10 cellular contexts compared by ENCODE assay signal in the genomic region with DNA sequence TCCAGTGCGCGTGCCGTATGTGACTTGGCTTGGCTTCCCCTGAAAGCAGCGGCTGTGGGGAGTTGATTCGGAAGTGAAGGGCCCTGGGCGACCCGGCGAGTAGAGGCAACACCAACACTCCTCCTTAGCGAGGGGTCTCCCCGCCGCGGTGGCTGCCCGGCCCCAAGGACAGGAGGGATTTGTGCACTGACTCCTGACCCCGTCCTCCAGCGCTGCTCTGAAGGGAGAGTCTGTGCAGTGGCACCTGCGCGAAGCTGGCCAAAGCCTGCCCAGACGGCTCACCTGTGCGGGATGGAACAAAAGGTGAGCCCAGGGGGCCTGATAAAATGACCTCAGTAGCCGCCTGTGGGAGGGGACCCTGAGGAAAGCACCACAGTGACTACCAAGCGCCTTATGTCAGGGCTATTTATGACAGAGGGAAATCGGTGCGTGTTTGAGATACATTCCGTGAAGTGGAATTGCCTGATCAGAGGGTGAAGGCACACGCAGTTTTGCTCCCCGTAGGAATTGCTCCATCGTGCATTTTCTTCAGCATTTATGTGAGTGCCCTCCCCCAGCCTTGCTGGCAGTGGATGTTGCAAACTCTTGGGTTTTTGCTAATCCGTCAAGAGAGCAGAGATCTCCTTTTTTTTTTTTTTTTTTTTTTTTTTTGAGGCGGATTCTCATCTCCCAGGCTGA. TPM values are rescaled to one million over a fixed set of nuclear protein-coding genes. Genes with fewer than 3 reads are reported as not detected.
DNase-seq lines count a peak whose midpoint lies in the region; ATAC-seq, FAIRE-seq and TF ChIP-seq lines count a peak whose summit lies in the region.
"Not testable (repeated sequence)": the region's sequence is repeated elsewhere in the genome, so short reads cannot be mapped to it uniquely, and the experiment has no call there.
"Had no signal": no experiment of that assay in that cellular context is flagged by ENCODE, and none has a peak within 500 bp of the region (broad histone marks: within the 10 kb centered on the region; RNA-seq: fewer than 3 reads in every experiment).

No MANE protein-coding gene starts in this region.

- not testable (repeated sequence) for TF ChIP-seq CTCF in GM06990 (IDR thresholded peaks at IDR 0.05; ENCODE audit: insufficient read depth, low read length, poor library complexity, severe bottlenecking); GM23338 (conservative IDR thresholded peaks at IDR 0.05; ENCODE audit: low read depth in 2 of 2); astrocyte of the spinal cord (IDR thresholded peaks at IDR 0.05; ENCODE audit: low read depth, low read length); cardiac muscle cell (IDR thresholded peaks at IDR 0.05; ENCODE audit: low read depth, low read length); neural cell (IDR thresholded peaks at IDR 0.05; ENCODE audit: poor library complexity, severe bottlenecking)

- not testable (repeated sequence) for H3K27ac ChIP-seq in GM23338 (ENCODE audit: low read depth); HUES6 (ENCODE audit: low read depth, low read length); SJCRH30; cardiac muscle cell
- H3K27ac ChIP-seq in neural cell (ENCODE audit: low read length) = peak overlapping the region; percentile 70

- H2AFZ ChIP-seq in GM23338 (peak overlapping the region; percentile 82; the same call in 1 of the 2 replicates), neural cell (ENCODE audit: low read depth, low read length) (peak overlapping the region; percentile 14)

- H3K4me2 ChIP-seq in GM23338 (peak overlapping the region; percentile 71), neural cell (ENCODE audit: low read length) (peak overlapping the region; percentile 61)

- not testable (repeated sequence) for TF ChIP-seq EP300 in neural cell (conservative IDR thresholded peaks at IDR 0.05; ENCODE audit: poor library complexity, severe bottlenecking)

- not testable (repeated sequence) for H3K9me2 ChIP-seq in GM23338 (ENCODE audit: insufficient read depth); neural cell (ENCODE audit: insufficient read depth, low read length)

- not testable (repeated sequence) for H3K36me3 Mint-ChIP-seq in GM23338 (ENCODE audit: low read depth)

- H4K20me1 ChIP-seq in GM23338 (replicated peaks; ENCODE audit: insufficient read depth); neural cell (ENCODE audit: insufficient read depth): not testable (repeated sequence)

- H3K27me3 Mint-ChIP-seq in GM23338 (ENCODE audit: insufficient read depth, low read depth, poor library complexity) = not testable (repeated sequence)

- DNase-seq in GM06990 (ENCODE audit: extremely low read depth, insufficient read length) (peak; percentile 22), GM23338 (ENCODE audit: low spot score) (peak; percentile 43), SJCRH30 (peak in 1 of 2 experiments; percentile 19), astrocyte of the spinal cord (ENCODE audit: low read depth, low spot score) (peak; percentile 3), cardiac muscle cell (ENCODE audit: low read depth in 1 of 2, low spot score in 1 of 2) (peak in 1 of 2 donors; percentile 66), urothelium cell line (ENCODE audit: low spot score) (peak; percentile 14)

- not testable (repeated sequence) for H3K4me1 Mint-ChIP-seq in GM23338

- TF ChIP-seq RAD21 in neural cell (conservative IDR thresholded peaks at IDR 0.05) = not testable (repeated sequence)

- H3K9me3 Mint-ChIP-seq in GM23338 = not testable (repeated sequence)

- H3K4me3 ChIP-seq in GM06990 (replicated peaks; ENCODE audit: low read depth, low read length) (peak overlapping the region; percentile 61), GM23338 (peak overlapping the region; percentile 52), HUES6 (ENCODE audit: low read depth, low read length) (peak overlapping the region; percentile 65), SJCRH30 (peak overlapping the region; percentile 60), astrocyte of the spinal cord (ENCODE audit: low read depth, low read length) (peak overlapping the region; percentile 54), cardiac muscle cell (peak overlapping the region; percentile 39), neural cell (ENCODE audit: low read length) (peak overlapping the region; percentile 68)

- FAIRE-seq in urothelium cell line (lab: Jason Lieb, UNC) = not testable (repeated sequence)

- H3K4me1 ChIP-seq in GM23338 (ENCODE audit: insufficient read depth); HUES6 (ENCODE audit: control insufficient read depth, insufficient read depth, low read length); SJCRH30; cardiac muscle cell (ENCODE audit: low read depth): not testable (repeated sequence)

- H3K9ac ChIP-seq in HUES6 (ENCODE audit: low read length) (peak overlapping the region; percentile 54), neural cell (ENCODE audit: low read length) (peak overlapping the region; percentile 63)

- in situ Hi-C loops in astrocyte of the spinal cord (cut with HindIII; ENCODE audit: low sequenced_read_pairs) = not testable (repeated sequence)

- H3F3A ChIP-seq in GM23338 (replicated peaks; ENCODE audit: low read depth); neural cell (ENCODE audit: insufficient read depth, low read length, poor library complexity, severe bottlenecking): not testable (repeated sequence)

- H3K4me3 Mint-ChIP-seq in GM23338 = peak overlapping the region; percentile 76

- not testable (repeated sequence) for H3K27ac Mint-ChIP-seq in GM23338

- not testable (repeated sequence) for H3K79me2 ChIP-seq in GM23338 (replicated peaks; ENCODE audit: insufficient read depth); neural cell (replicated peaks; ENCODE audit: insufficient read depth, low read length)

- H3K9me3 ChIP-seq in HUES6 (ENCODE audit: control insufficient read depth, insufficient read depth, low read depth, low read length); SJCRH30 (replicated peaks); cardiac muscle cell (ENCODE audit: low read depth); neural cell (ENCODE audit: low read length): not testable (repeated sequence)

- ATAC-seq in GM23338 = peak; percentile 78

- H3K27me3 ChIP-seq in GM06990 (replicated peaks; ENCODE audit: control insufficient read depth, insufficient read depth, low read length); GM23338 (ENCODE audit: insufficient read depth); HUES6 (ENCODE audit: control insufficient read depth, insufficient read depth, low read length); SJCRH30; cardiac muscle cell; neural cell (ENCODE audit: insufficient read depth, low read depth, low read length): not testable (repeated sequence)

- not testable (repeated sequence) for H3K36me3 ChIP-seq in GM06990 (ENCODE audit: control insufficient read depth, insufficient read depth, low read length); GM23338 (ENCODE audit: insufficient read depth); HUES6 (ENCODE audit: control insufficient read depth, insufficient read depth, low read length); SJCRH30; cardiac muscle cell; neural cell (ENCODE audit: insufficient read depth, low read length)

TF ChIP-seq in neural cell, 6 proteins besides CTCF, POLR2A, EP300 and RAD21:
- peak; percentile 9 for TF ChIP-seq POLR2AphosphoS5 (IDR thresholded peaks at IDR 0.05)
TF ChIP-seq in neural cell: peak in this region for 1; not testable (repeated sequence) for 5.

RNA-seq across cellular contexts. Expression of a gene that starts 22.5 kb away (rescaled TPM):
- total RNA-seq in GM23338 (2014; rRNA removed; shearing (Covaris generic)) = 0.52 and 2.3 TPM in 2 replicates
- 0.37 and 0.38 TPM in 2 replicates for polyA plus RNA-seq in GM23338 (2016; fragmentation: Nextera tagmentation; extraction: Ambion mirVana)
- not detected in 2 replicates for total RNA-seq in SJCRH30 (2014; rRNA removed; shearing (Covaris generic))
- total RNA-seq in cardiac muscle cell = 0.18 TPM in 1 of 2 replicates, not detected in the other
- polyA plus RNA-seq in cardiac muscle cell = 0.18 and 2.6 TPM in 2 replicates
- polyA plus RNA-seq in neural cell = 0.90 TPM in 1 of 2 replicates, not detected in the other
- polyA minus RNA-seq in neural cell = not detected in 2 replicates
- total RNA-seq: left ventricle myocardium superior, subcutaneous adipose tissue had no signal

RNA-seq across cellular contexts. Expression of a gene that starts 34.8 kb away (rescaled TPM):
- total RNA-seq in GM23338 (2014; rRNA removed; shearing (Covaris generic)) = 572 and 715 TPM in 2 replicates
- polyA plus RNA-seq in GM23338 (2016; fragmentation: Nextera tagmentation; extraction: Ambion mirVana) (330 and 410 TPM in 2 replicates), cardiac muscle cell (119 and 126 TPM in 2 replicates), neural cell (982 and 1,058 TPM in 2 replicates)
- 828 and 1,009 TPM in 2 replicates for total RNA-seq in SJCRH30 (2014; rRNA removed; shearing (Covaris generic))
- total RNA-seq in cardiac muscle cell = 467 and 569 TPM in 2 replicates
- 885 and 1,102 TPM in 2 replicates for polyA minus RNA-seq in neural cell

RNA-seq across cellular contexts. Expression of a gene that starts 40.4 kb away (rescaled TPM):
- total RNA-seq in GM23338 (2014; rRNA removed; shearing (Covaris generic)) = 440 and 530 TPM in 2 replicates
- polyA plus RNA-seq in GM23338 (2016; fragmentation: Nextera tagmentation; extraction: Ambion mirVana) (163 and 177 TPM in 2 replicates), cardiac muscle cell (286 and 358 TPM in 2 replicates), neural cell (227 and 232 TPM in 2 replicates)
- 453 and 506 TPM in 2 replicates for total RNA-seq in SJCRH30 (2014; rRNA removed; shearing (Covaris generic))
- total RNA-seq in cardiac muscle cell = 319 and 464 TPM in 2 replicates
- polyA minus RNA-seq in neural cell = 346 and 374 TPM in 2 replicates
